In the genomic region with DNA sequence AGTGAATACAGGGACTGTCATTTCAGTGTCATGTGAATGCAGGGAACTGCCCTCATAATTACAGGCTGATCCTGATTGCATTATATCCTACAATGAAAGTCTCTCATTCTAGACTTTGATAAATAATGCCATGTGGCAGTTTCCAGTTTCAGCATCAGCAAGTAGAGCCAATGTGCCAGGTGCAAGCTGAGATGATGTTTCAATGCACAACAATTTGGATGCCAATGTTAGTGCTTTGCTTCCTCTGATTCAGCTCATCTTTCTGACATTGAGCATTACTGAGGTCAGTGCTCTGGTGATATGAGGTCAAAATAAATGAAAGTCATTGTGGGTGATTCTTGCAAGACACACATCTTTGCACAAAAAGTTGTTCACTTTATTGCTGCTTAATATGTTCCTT, we compare ENCODE assay signal across 1 cellular context.
TF ChIP-seq lines count a peak whose summit lies in the region.

No MANE protein-coding gene starts in this region.

TF ChIP-seq in SK-N-SH, 30 proteins besides CTCF, POLR2A, EP300 and RAD21 (continued from another document):
- TF ChIP-seq USF1 (IDR thresholded peaks at IDR 0.05; ENCODE audit: borderline replicate concordance, low read depth) = no peak
